In the genomic region with DNA sequence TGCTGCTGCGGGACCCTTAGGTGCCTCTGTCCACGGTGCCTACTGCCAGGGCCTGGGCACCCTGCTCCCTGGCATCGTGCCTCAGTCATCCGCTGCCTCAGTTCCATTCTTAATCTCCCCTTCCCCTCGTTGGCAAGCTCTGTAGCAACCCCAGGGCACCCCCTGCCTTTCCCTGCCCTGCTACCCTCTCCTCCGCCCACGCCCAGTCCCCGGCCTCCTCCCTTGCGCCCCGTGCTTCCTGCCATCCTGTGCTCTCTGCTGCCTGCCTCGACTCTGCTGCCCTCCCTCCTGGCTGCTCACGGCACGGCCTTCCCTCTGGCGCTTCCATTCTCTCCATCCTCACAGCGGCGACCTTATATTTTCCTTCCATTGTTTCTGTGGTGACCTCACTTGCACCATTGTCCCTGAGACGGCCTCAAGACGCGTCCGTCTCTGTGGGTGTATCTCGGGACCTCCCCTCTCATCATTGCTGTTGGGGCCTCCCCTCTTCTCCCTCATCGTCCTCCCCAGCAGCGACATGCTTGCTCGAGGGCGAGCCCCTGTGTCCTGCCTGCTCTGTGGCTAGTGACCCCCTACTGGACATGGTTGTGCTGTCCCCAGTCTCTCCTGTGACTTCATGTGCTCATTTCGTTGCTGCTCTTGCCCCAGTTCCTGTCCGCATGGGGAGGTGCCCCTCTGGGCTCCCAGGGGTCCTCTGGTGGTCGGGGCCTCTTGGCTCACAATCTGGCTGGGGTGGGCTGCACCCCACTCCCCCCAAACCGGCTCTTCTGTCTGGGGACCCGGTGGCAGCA, we compare ENCODE assay signal across 23 cellular contexts. TPM values are rescaled to one million over a fixed set of nuclear protein-coding genes. Genes with fewer than 3 reads are reported as not detected.
"Had no signal": no experiment of that assay in that cellular context is flagged by ENCODE, and none has a peak within 500 bp of the region (broad histone marks: within the 10 kb centered on the region; RNA-seq: fewer than 3 reads in every experiment).

No MANE protein-coding gene starts in this region.

- H3K27ac Mint-ChIP-seq: activated B cell treated with CpG ODN at 0.5 μM for 24 hours; activated CD4-positive, alpha-beta T cell treated with anti-CD3 and anti-CD28 coated beads, Interleukin-2, amount 10 ng/mL, durations not matched to agents 24 days and 14 days; activated CD8-positive, alpha-beta memory T cell treated with anti-CD3 and anti-CD28 coated beads, Interleukin-2, amount 10 ng/mL, durations not matched to agents 7 days and 5 days; activated naive CD4-positive, alpha-beta T cell treated with anti-CD3 and anti-CD28 coated beads, Interleukin-2, amount 50 U/mL, for 72 hours; T-helper 17 cell had no signal

- H3K9me3 Mint-ChIP-seq: activated B cell treated with CpG ODN at 0.5 μM for 24 hours; activated CD4-positive, alpha-beta T cell treated with anti-CD3 and anti-CD28 coated beads, Interleukin-2, amount 10 ng/mL, durations not matched to agents 24 days and 14 days; activated naive CD4-positive, alpha-beta T cell treated with anti-CD3 and anti-CD28 coated beads, Interleukin-2, amount 50 U/mL, for 72 hours; activated T-cell treated with anti-CD3 and anti-CD28 coated beads, Interleukin-2, amount 50 U/mL, for 4 hours had no signal

- H3K27me3 ChIP-seq: Peyer's patch, SJSA1 had no signal

- H3K9me3 ChIP-seq: Peyer's patch, SJSA1 had no signal

- H3K4me3 ChIP-seq: Peyer's patch, SJSA1 had no signal

- H3K4me1 ChIP-seq: SJSA1 had no signal

- H3K36me3 Mint-ChIP-seq: activated CD8-positive, alpha-beta memory T cell treated with anti-CD3 and anti-CD28 coated beads, Interleukin-2, amount 10 ng/mL, durations not matched to agents 7 days and 5 days; activated naive CD4-positive, alpha-beta T cell treated with anti-CD3 and anti-CD28 coated beads, Interleukin-2, amount 50 U/mL, for 72 hours had no signal

- DNase-seq: activated B cell treated with CpG ODN at 0.5 μM for 24 hours; activated CD4-positive, alpha-beta T cell treated with anti-CD3 and anti-CD28 coated beads for 1 hour; activated CD4-positive, alpha-beta T cell treated with anti-CD3 and anti-CD28 coated beads, Interleukin-2, amount 10 ng/mL, durations not matched to agents 24 days and 14 days; activated CD4-positive, alpha-beta T cell treated with anti-CD3 and anti-CD28 coated beads, Interleukin-2, amount 50 U/mL, for 48 hours; activated CD8-positive, alpha-beta memory T cell treated with anti-CD3 and anti-CD28 coated beads, Interleukin-2, amount 10 ng/mL, durations not matched to agents 7 days and 5 days; activated effector memory CD4-positive, alpha-beta T cell treated with anti-CD3 and anti-CD28 coated beads, Interleukin-2, amount 50 U/mL, for 16 hours; activated naive CD4-positive, alpha-beta T cell treated with Interleukin-2 at 50 U/mL for 16 hours; activated T-cell treated with anti-CD3 and anti-CD28 coated beads, Interleukin-2, amount 50 U/mL, for 4 hours; Kasumi-1; NCI-H1105 treated with DMSO at 0.1 percent for 48 hours; NCI-H1436 treated with DMSO at 0.1 percent for 48 hours; NCI-H187; NCI-H2081; NCI-H446; NCI-H524; Peyer's patch; SHP77; SW 1271; T-helper 17 cell; T-helper 9 cell had no signal

- ATAC-seq: activated CD8-positive, alpha-beta memory T cell treated with anti-CD3 and anti-CD28 coated beads, Interleukin-2, amount 10 ng/mL, durations not matched to agents 7 days and 5 days; activated naive CD4-positive, alpha-beta T cell treated with anti-CD3 and anti-CD28 coated beads, Interleukin-2, amount 50 U/mL, for 72 hours; activated T-cell treated with anti-CD3 and anti-CD28 coated beads, Interleukin-2, amount 50 U/mL, for 4 hours; SK-N-SH treated with all-trans-retinoic acid at 6 μM for 48 hours; T-helper 17 cell had no signal

- H3K4me3 Mint-ChIP-seq: activated B cell treated with CpG ODN at 0.5 μM for 24 hours; activated CD4-positive, alpha-beta T cell treated with anti-CD3 and anti-CD28 coated beads, Interleukin-2, amount 10 ng/mL, durations not matched to agents 24 days and 14 days; activated CD8-positive, alpha-beta memory T cell treated with anti-CD3 and anti-CD28 coated beads, Interleukin-2, amount 10 ng/mL, durations not matched to agents 7 days and 5 days; activated T-cell treated with anti-CD3 and anti-CD28 coated beads, Interleukin-2, amount 50 U/mL, for 4 hours; T-helper 17 cell had no signal

- H3K4me1 Mint-ChIP-seq: activated CD4-positive, alpha-beta T cell treated with anti-CD3 and anti-CD28 coated beads, Interleukin-2, amount 10 ng/mL, durations not matched to agents 24 days and 14 days had no signal

- H3K27me3 Mint-ChIP-seq: activated CD4-positive, alpha-beta T cell treated with anti-CD3 and anti-CD28 coated beads, Interleukin-2, amount 10 ng/mL, durations not matched to agents 24 days and 14 days; T-helper 17 cell had no signal

- H3K27ac ChIP-seq: Peyer's patch, SJSA1 had no signal

RNA-seq across cellular contexts. Expression of gene GBX1, which starts 45.9 kb away (rescaled TPM):
- total RNA-seq: activated B cell treated with CpG ODN at 0.5 μM for 24 hours; activated CD4-positive, alpha-beta T cell treated with anti-CD3 and anti-CD28 coated beads, Interleukin-2, amount 10 ng/mL, durations not matched to agents 24 days and 14 days; activated CD8-positive, alpha-beta memory T cell treated with anti-CD3 and anti-CD28 coated beads, Interleukin-2, amount 10 ng/mL, durations not matched to agents 7 days and 5 days; activated T-cell treated with anti-CD3 and anti-CD28 coated beads, Interleukin-2, amount 50 U/mL, for 4 hours; Peyer's patch; SJSA1; T-helper 17 cell had no signal
